Comparison of ENCODE assay signal across 8 cellular contexts in genomic region chr16:53504161-53504663, GRCh38. TPM values are rescaled to one million over a fixed set of nuclear protein-coding genes. Genes with fewer than 3 reads are reported as not detected.
DNase-seq lines count a peak whose midpoint lies in the region; ATAC-seq, FAIRE-seq and TF ChIP-seq lines count a peak whose summit lies in the region.

No MANE protein-coding gene starts in this region.

- TF ChIP-seq EP300 in HepG2 (IDR thresholded peaks at IDR 0.05; ENCODE audit: low read depth in 2 of 2, low read length in 2 of 2) = no peak
- TF ChIP-seq EP300 in HepG2 (CRISPR knock-in tag; IDR thresholded peaks at IDR 0.05; ENCODE audit: borderline replicate concordance) = no peak

- BruUV-seq in HepG2 (replicated peaks; lab: Mats Ljungman, UMichigan) = TSS peak; percentile 91

- TF ChIP-seq CTCF in SU-DHL-6 (IDR thresholded peaks at IDR 0.05; ENCODE audit: insufficient read depth, low read length, poor library complexity, severe bottlenecking) = no peak
- peak; percentile 28; the same call in 1 of the 2 replicates for TF ChIP-seq CTCF in HepG2 (CRISPR knock-in tag; IDR thresholded peaks at IDR 0.05)

- no peaks in the 10 kb centered on the region for H3K79me2 ChIP-seq in SU-DHL-6 (ENCODE audit: insufficient read depth, low read length)
- H3K79me2 ChIP-seq in HepG2 (ENCODE audit: insufficient read depth, low read length) = peaks cover 14% of the 10 kb centered on the region

- ATAC-seq in HepG2 = peak; percentile 0; the same call in 2 of the 3 replicates
- no peak for ATAC-seq in HG03175 (IDR thresholded peaks at IDR 0.05; ENCODE audit: unreplicated experiment)

- H3K4me3 ChIP-seq in SU-DHL-6 (ENCODE audit: insufficient read depth, low read length, poor library complexity, severe bottlenecking) (peak overlapping the region; percentile 79), HepG2 (replicated peaks in 1 of 3; ENCODE audit: insufficient read depth in 1 of 3, low read depth in 2 of 3, low read length in 3 of 3) (peak overlapping the region; percentile 68 to 88 (median 73))

- no peak; a peak in 1 of 4 replicates for TF ChIP-seq POLR2A in HepG2 (IDR thresholded peaks at IDR 0.05; ENCODE audit: insufficient read depth in 1 of 2, low read depth in 2 of 2, low read length in 2 of 2)

- intact Hi-C loops in HepG2 (cut with micrococcal nuclease; ENCODE audit: unreplicated experiment) = no loop called here

- H3K4me2 ChIP-seq in SU-DHL-6 (ENCODE audit: low read depth, low read length, poor library complexity, severe bottlenecking) = peak overlapping the region; percentile 69
- H3K4me2 ChIP-seq in HepG2 (ENCODE audit: low read depth, low read length) = peak overlapping the region; percentile 97

- in situ Hi-C loops in HepG2 (cut with HindIII; ENCODE audit: extremely low pct_ligation_motif_present, low pct_unique_long_range_greater_than_20kb) = no loop called here

- peak; percentile 15 for FAIRE-seq in HepG2 (lab: Jason Lieb, UNC)

- no peaks in the 10 kb centered on the region for H3F3A ChIP-seq in SU-DHL-6 (ENCODE audit: insufficient read depth)

- no peaks in the 10 kb centered on the region for H3K27me3 ChIP-seq in SU-DHL-6 (ENCODE audit: low read length)
- H3K27me3 ChIP-seq in HepG2 (ENCODE audit: control insufficient read depth in 1 of 2, insufficient read depth in 2 of 2, low read length in 2 of 2) = no peaks in the 10 kb centered on the region; a peak in 1 of 5 replicates

- CTCF ChIA-PET in HepG2 (lab: Yijun Ruan, JAX; ENCODE audit: low intra/inter-chr PET ratio, low total read pairs) = interaction anchor here (1.3 kb wide), 1 partner anchor 43 kb away, joined by 3 read pairs; no protein-coding TSS in a partner anchor

- no peak overlapping the region for H2AFZ ChIP-seq in SU-DHL-6 (ENCODE audit: low read depth, low read length, severe bottlenecking)
- H2AFZ ChIP-seq in HepG2 (ENCODE audit: low read length) = no peak overlapping the region

- H3K9ac ChIP-seq in SU-DHL-6 (ENCODE audit: low read length) = peak overlapping the region; percentile 73
- peak overlapping the region; percentile 73 for H3K9ac ChIP-seq in HepG2 (ENCODE audit: insufficient read depth, low read depth, low read length)

- POLR2A ChIA-PET in HepG2 (lab: Yijun Ruan, JAX) = interaction anchor here (0.6 to 2.5 kb wide), 17 partner anchors 7 to 781 kb away, joined by 3 to 23 read pairs (median 3); partner anchors contain the start of genes CHD9, FTO, RBL2 and RPGRIP1L

- H3K9me2 ChIP-seq in SU-DHL-6 (replicated peaks; ENCODE audit: insufficient read depth, low read length) = no peaks in the 10 kb centered on the region

- H4K20me1 ChIP-seq in SU-DHL-6 (ENCODE audit: low read depth, low read length) (no peaks in the 10 kb centered on the region), HepG2 (ENCODE audit: insufficient read depth, low read length) (no peaks in the 10 kb centered on the region)

- H3K27ac ChIP-seq in SU-DHL-6 (ENCODE audit: low read depth, low read length) (no peak overlapping the region), HepG2 (ENCODE audit: extremely low read length, insufficient read depth, low read length) (peak overlapping the region; percentile 71)

- no peaks in the 10 kb centered on the region for H3K9me3 ChIP-seq in SU-DHL-6 (ENCODE audit: insufficient read depth, low read length)
- no peaks in the 10 kb centered on the region for H3K9me3 ChIP-seq in HepG2 (ENCODE audit: low read length)

- DNase-seq in NCI-H2196 (lab: John Stamatoyannopoulos, UW; ENCODE audit: unreplicated experiment) (peak; percentile 1), NCI-H2196 treated with DMSO at 0.1 percent for 48 hours (lab: John Stamatoyannopoulos, UW; ENCODE audit: unreplicated experiment) (no peak), cerebellar cortex (ENCODE audit: low spot score) (peak; percentile 47), HepG2 (ENCODE audit: low spot score) (no peak), AG08396 (ENCODE audit: low spot score) (no peak)
- DNase-seq in stimulated activated CD4-positive, alpha-beta T cell treated with anti-CD3 and anti-CD28 coated beads, Interleukin-4, amount 100 ng/mL, for 4 hours = peak; percentile 15 to 21

- TF ChIP-seq RAD21 in HepG2 (CRISPR knock-in tag; IDR thresholded peaks at IDR 0.05) = no peak

- peaks cover 28% of the 10 kb centered on the region for H3K4me1 ChIP-seq in HepG2 (ENCODE audit: insufficient read depth, low read length)

- 3% methylated on average over 11 of the region's 11 CpGs for WGBS in HepG2 (ENCODE audit: low lambda C conversion rate)

- H3K36me3 ChIP-seq in SU-DHL-6 (ENCODE audit: low read length) (no peaks in the 10 kb centered on the region), HepG2 (replicated peaks in 1 of 2; ENCODE audit: control insufficient read depth in 1 of 2, insufficient read depth in 2 of 2, low read length in 2 of 2) (no peaks in the 10 kb centered on the region; a peak in 1 of 5 replicates)

TF ChIP-seq in HepG2, 621 proteins besides CTCF, POLR2A, EP300 and RAD21 (continues in another document):
- no peak for TF ChIP-seq SKI (IDR thresholded peaks at IDR 0.05; ENCODE audit: partially characterized antibody)
- TF ChIP-seq ZNF12 (CRISPR knock-in tag; IDR thresholded peaks at IDR 0.05) = no peak
- no peak for TF ChIP-seq ZNF557 (CRISPR knock-in tag; IDR thresholded peaks at IDR 0.05)
- TF ChIP-seq HOXA3 (CRISPR knock-in tag; IDR thresholded peaks at IDR 0.05) = 0 out of 2 replicates have a peak, but pooled peaks have one; percentile 9
- peak; percentile 30 for TF ChIP-seq PHF5A (CRISPR knock-in tag; IDR thresholded peaks at IDR 0.05; ENCODE audit: low read depth, unreplicated experiment)
- TF ChIP-seq DMTF1 (CRISPR knock-in tag; IDR thresholded peaks at IDR 0.05) = no peak
- no peak for TF ChIP-seq ZNF616 (CRISPR knock-in tag; IDR thresholded peaks at IDR 0.05; ENCODE audit: low read depth)
- no peak for TF ChIP-seq TERF1 (CRISPR knock-in tag; IDR thresholded peaks at IDR 0.05)
- no peak for TF ChIP-seq SRF (IDR thresholded peaks at IDR 0.05; ENCODE audit: low read depth, low read length)
- TF ChIP-seq ZNF713 (CRISPR knock-in tag; IDR thresholded peaks at IDR 0.05) = no peak
- TF ChIP-seq FOXP1 (IDR thresholded peaks at IDR 0.05) = no peak
- TF ChIP-seq FOXP1 (CRISPR knock-in tag; IDR thresholded peaks at IDR 0.05) = no peak
- TF ChIP-seq ZNF737 (CRISPR knock-in tag; IDR thresholded peaks at IDR 0.05; ENCODE audit: borderline replicate concordance) = no peak
- TF ChIP-seq ZEB1 (IDR thresholded peaks at IDR 0.05; ENCODE audit: insufficient replicate concordance, low read depth) = no peak
- TF ChIP-seq HDAC1 (CRISPR knock-in tag; IDR thresholded peaks at IDR 0.05) = no peak
- TF ChIP-seq NR2F6 (IDR thresholded peaks at IDR 0.05) = no peak
- TF ChIP-seq NR2F6 (CRISPR knock-in tag; IDR thresholded peaks at IDR 0.05) = no peak

RNA-seq across cellular contexts. Expression of gene AKTIP, which starts 1.2 kb away (rescaled TPM):
- total RNA-seq in HepG2 (2016; rRNA removed; fragmentation: Illumina TruSeq; extraction: Trizol) = 28.8 and 30.1 TPM in 2 replicates
- 18.8 and 20.7 TPM in 2 replicates for total RNA-seq in HepG2 (2016; cell fraction: cytosol; rRNA removed; fragmentation: Illumina TruSeq; extraction: Trizol; ENCODE audit: low read depth)
- total RNA-seq in HepG2 (2016; cell fraction: insoluble cytoplasmic fraction; rRNA removed; fragmentation: Illumina TruSeq; extraction: Trizol) = 24.2 and 33.8 TPM in 2 replicates
- total RNA-seq in HepG2 (2016; cell fraction: membrane; rRNA removed; fragmentation: Illumina TruSeq; extraction: Trizol) = 35.6 and 35.7 TPM in 2 replicates
- 28.0 and 29.0 TPM in 2 replicates for total RNA-seq in HepG2 (2016; cell fraction: nucleus; rRNA removed; fragmentation: Illumina TruSeq; extraction: Trizol)
- 45.6 and 49.0 TPM in 2 replicates for polyA plus RNA-seq in HepG2 (2011; rRNA removed)
- polyA plus RNA-seq in HepG2 (2011; cell fraction: cytosol; rRNA removed) = 19.8 and 29.5 TPM in 2 replicates
- polyA plus RNA-seq in HepG2 (2011; cell fraction: nucleus; rRNA removed) = 68.8 and 72.6 TPM in 2 replicates
- 28.1 and 33.7 TPM in 2 replicates for polyA plus RNA-seq in HepG2 (2012)
- polyA plus RNA-seq in HepG2 (2016; cell fraction: cytosol; fragmentation: Illumina TruSeq; extraction: Trizol; ENCODE audit: low read depth) = 22.4 and 30.5 TPM in 2 replicates
- 30.0 and 31.0 TPM in 2 replicates for polyA plus RNA-seq in HepG2 (2016; cell fraction: insoluble cytoplasmic fraction; fragmentation: Illumina TruSeq; extraction: Trizol; ENCODE audit: low read depth)
- polyA plus RNA-seq in HepG2 (2016; cell fraction: membrane; fragmentation: Illumina TruSeq; extraction: Trizol; ENCODE audit: low read depth) = 35.3 and 37.7 TPM in 2 replicates
- polyA plus RNA-seq in HepG2 (2016; cell fraction: nucleus; fragmentation: Illumina TruSeq; extraction: Trizol; ENCODE audit: insufficient read depth, low read depth) = 58.4 and 63.0 TPM in 2 replicates
- polyA minus RNA-seq in HepG2 (2011; rRNA and poly(A)+ RNA removed; ENCODE audit: low replicate concordance) = 19.4 and 24.5 TPM in 2 replicates
- 15.7 and 17.4 TPM in 2 replicates for polyA minus RNA-seq in HepG2 (2011; cell fraction: cytosol; rRNA and poly(A)+ RNA removed)
- 43.4 and 69.0 TPM in 2 replicates for polyA minus RNA-seq in HepG2 (2011; cell fraction: nucleus; rRNA and poly(A)+ RNA removed)

Comparison
In these comparisons a context has a peak if more than half of its experiments do, and no peak if none do; other contexts are left out.
1. DNase-seq: peak in NCI-H2196 (single experiment), cerebellar cortex (single experiment) and stimulated activated CD4-positive, alpha-beta T cell treated with anti-CD3 and anti-CD28 coated beads, Interleukin-4, amount 100 ng/mL, for 4 hours (2 of 2); none in NCI-H2196 treated with DMSO at 0.1 percent for 48 hours (single experiment), HepG2 (single experiment) and AG08396 (single experiment).